10 cellular contexts compared by ENCODE assay signal in the genomic region with DNA sequence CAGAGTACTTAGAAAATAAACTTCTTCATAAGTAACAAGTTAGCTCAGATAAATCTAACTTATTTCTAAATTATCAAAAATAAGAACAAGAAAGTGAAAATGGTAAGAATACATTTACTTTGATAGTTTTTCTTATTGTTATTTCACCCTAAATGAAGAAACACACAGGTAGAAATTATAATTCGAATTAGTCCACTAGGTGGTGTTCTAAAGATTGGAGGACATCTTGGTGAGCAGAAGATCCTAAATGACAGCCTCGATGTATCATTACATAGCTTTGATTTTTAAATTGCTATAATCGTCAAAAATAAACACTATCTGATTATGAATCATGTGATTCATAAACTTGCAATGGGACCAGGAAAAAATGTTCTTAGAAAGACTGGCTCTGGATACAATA.
DNase-seq lines count a peak whose midpoint lies in the region; ATAC-seq, FAIRE-seq and TF ChIP-seq lines count a peak whose summit lies in the region.
"Had no signal": no experiment of that assay in that cellular context is flagged by ENCODE, and none has a peak within 500 bp of the region (broad histone marks: within the 10 kb centered on the region; RNA-seq: fewer than 3 reads in every experiment).

No MANE protein-coding gene starts in this region.

- no peaks in the 10 kb centered on the region for H3K9me1 ChIP-seq in keratinocyte (ENCODE audit: control insufficient read depth, extremely low read depth, insufficient read depth, low read length)

- peak; percentile 68 for ATAC-seq in GM21526 (IDR thresholded peaks at IDR 0.05; ENCODE audit: low FRiP score, unreplicated experiment)
- no peak for ATAC-seq in GM18858 (IDR thresholded peaks at IDR 0.05; ENCODE audit: unreplicated experiment)
- no peak for ATAC-seq in HG03342 (IDR thresholded peaks at IDR 0.05; ENCODE audit: unreplicated experiment)

- dilution Hi-C loops in keratinocyte (cut with MboI; ENCODE audit: extremely low pct_ligation_motif_present, low sequenced_read_pairs): no loop called here

- intact Hi-C loops in vagina (cut with DNase I): no loop called here

- no peaks in the 10 kb centered on the region for H3K4me1 ChIP-seq in keratinocyte (ENCODE audit: control insufficient read depth, extremely low read depth, insufficient read depth, low read length)
- H3K4me1 ChIP-seq in vagina: no peaks in the 10 kb centered on the region

- peak in 2 of 3 experiments; percentile 13 to 17 for TF ChIP-seq CTCF in keratinocyte (optimal IDR thresholded peaks at IDR 0.05 in 1 of 3, IDR thresholded peaks at IDR 0.05 in 1 of 3, conservative IDR thresholded peaks at IDR 0.05 in 1 of 3; ENCODE audit: extremely low read depth in 1 of 3, insufficient read depth in 2 of 3, low read length in 3 of 3)
- peak in 1 of 3 experiments; percentile 10 for TF ChIP-seq CTCF in vagina (IDR thresholded peaks at IDR 0.05)

- H3K4me3 ChIP-seq in keratinocyte (ENCODE audit: control insufficient read depth in 2 of 3, extremely low read depth in 1 of 3, insufficient read depth in 2 of 3, low read depth in 1 of 3, low read length in 3 of 3): no peak overlapping the region
- no peak overlapping the region for H3K4me3 ChIP-seq in vagina

- H3K79me2 ChIP-seq in keratinocyte (ENCODE audit: control insufficient read depth, insufficient read depth, low read length): no peaks in the 10 kb centered on the region

- TF ChIP-seq POLR2A in vagina (IDR thresholded peaks at IDR 0.05): no peak

- H3K4me2 ChIP-seq in keratinocyte (ENCODE audit: control insufficient read depth, extremely low read depth, insufficient read depth, low read depth, low read length): no peak overlapping the region

- H3K9me3 ChIP-seq in keratinocyte (ENCODE audit: control insufficient read depth, low read depth, low read length) (no peaks in the 10 kb centered on the region), vagina (no peaks in the 10 kb centered on the region)

- H3K27me3 ChIP-seq in keratinocyte (ENCODE audit: control insufficient read depth, extremely low read depth, insufficient read depth, low read length) (no peaks in the 10 kb centered on the region), vagina (no peaks in the 10 kb centered on the region)

- H3K27ac ChIP-seq in keratinocyte (ENCODE audit: control insufficient read depth, insufficient read depth, low read length) (no peak overlapping the region), vagina (no peak overlapping the region)

- peak; percentile 44 for FAIRE-seq in keratinocyte (lab: Jason Lieb, UNC)

- no peak overlapping the region for H3K9ac ChIP-seq in keratinocyte (ENCODE audit: control insufficient read depth, extremely low read depth, insufficient read depth, low read length)

- no peaks in the 10 kb centered on the region for H4K20me1 ChIP-seq in keratinocyte (ENCODE audit: control insufficient read depth, extremely low read depth, insufficient read depth, low read length)

- no peak overlapping the region for H2AFZ ChIP-seq in keratinocyte (ENCODE audit: control insufficient read depth, low read length)

- H3K36me3 ChIP-seq in keratinocyte (ENCODE audit: control insufficient read depth in 2 of 2, extremely low read depth in 1 of 2, insufficient read depth in 2 of 2, low read length in 2 of 2) (no peaks in the 10 kb centered on the region), vagina (no peaks in the 10 kb centered on the region)

- DNase-seq in EL (peak; percentile 11), OCI-M1 (lab: John Stamatoyannopoulos, UW) (peak; percentile 28), keratinocyte (ENCODE audit: low read depth, low spot score) (no peak), vagina (ENCODE audit: extremely low spot score in 2 of 2) (no peak)
- DNase-seq in activated CD4-positive, alpha-beta T cell treated with anti-CD3 and anti-CD28 coated beads, Interleukin-2, amount 50 U/mL, for 48 hours: no peak
- DNase-seq: stimulated activated CD4-positive, alpha-beta T cell treated with anti-CD3 and anti-CD28 coated beads, Interleukin-1b, Interleukin-23, amount 100 ng/mL, for 48 hours; T1000 had no signal

Comparison
In these comparisons a context has a peak if more than half of its experiments do, and no peak if none do; other contexts are left out.
1. DNase-seq: peak in EL (single experiment) and OCI-M1 (single experiment); none in keratinocyte (single experiment), vagina (0 of 2) and activated CD4-positive, alpha-beta T cell treated with anti-CD3 and anti-CD28 coated beads, Interleukin-2, amount 50 U/mL, for 48 hours (0 of 2).